ENCODE assay signal across 8 cellular contexts in the genomic region with DNA sequence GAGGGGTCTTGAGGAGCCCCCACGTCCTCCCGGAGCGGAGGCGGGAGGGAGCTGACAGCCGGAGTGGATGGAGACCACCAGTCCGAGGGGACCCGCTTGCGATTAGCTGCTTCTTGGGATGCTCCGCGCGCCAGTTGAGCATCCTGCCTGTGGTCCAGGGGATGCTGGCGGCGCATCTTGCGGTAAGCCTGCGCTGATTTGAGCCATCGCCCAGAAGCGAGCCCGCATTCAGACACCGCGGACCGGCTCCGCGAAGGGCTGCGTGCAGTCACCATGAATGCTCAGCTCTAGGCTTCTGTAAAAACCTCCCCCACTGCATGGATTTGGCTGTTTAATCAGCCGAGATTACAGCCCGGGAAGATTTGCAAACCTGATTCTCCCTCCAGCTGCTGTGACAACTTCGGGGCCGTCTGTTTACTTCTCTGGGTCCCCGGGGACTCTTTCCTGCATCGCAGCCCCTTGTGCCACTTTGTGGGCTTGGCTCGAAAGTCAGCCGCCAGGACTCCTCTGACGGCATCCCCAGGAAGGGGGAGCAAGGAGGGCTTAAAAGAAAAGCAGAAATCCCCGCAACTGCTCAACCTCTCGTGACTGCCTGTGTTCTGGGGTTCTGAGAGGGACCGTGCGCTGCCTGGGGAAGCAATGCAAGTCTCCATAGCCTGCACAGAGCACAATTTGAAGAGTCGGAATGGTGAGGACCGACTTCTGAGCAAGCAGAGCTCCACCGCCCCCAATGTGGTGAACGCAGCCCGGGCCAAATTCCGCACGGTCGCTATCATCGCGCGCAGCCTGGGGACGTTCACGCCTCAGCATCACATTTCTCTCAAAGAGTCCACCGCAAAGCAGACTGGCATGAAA.
A peak's percentile ranks its signal among the peaks of the same experiment; 100 is the strongest.
DNase-seq lines count a peak whose midpoint lies in the region; ATAC-seq and TF ChIP-seq lines count a peak whose summit lies in the region.

No MANE protein-coding gene starts in this region.

- no peaks in the 10 kb centered on the region for H3K36me3 Mint-ChIP-seq in activated T-cell treated with anti-CD3 and anti-CD28 coated beads, Interleukin-2, amount 50 U/mL, for 72 hours (ENCODE audit: insufficient read depth in 2 of 2)

- no peaks in the 10 kb centered on the region for H3K9me3 Mint-ChIP-seq in activated T-cell treated with anti-CD3 and anti-CD28 coated beads, Interleukin-2, amount 50 U/mL, for 72 hours

- no peak for TF ChIP-seq POLR2A in sigmoid colon (IDR thresholded peaks at IDR 0.05)

- no peak for TF ChIP-seq CTCF in right atrium auricular region (IDR thresholded peaks at IDR 0.05)
- no peak for TF ChIP-seq CTCF in sigmoid colon (IDR thresholded peaks at IDR 0.05)

- no peaks in the 10 kb centered on the region for H3K4me1 Mint-ChIP-seq in activated T-cell treated with anti-CD3 and anti-CD28 coated beads, Interleukin-2, amount 50 U/mL, for 72 hours (ENCODE audit: low read depth)

- H3K27ac Mint-ChIP-seq in activated T-cell treated with anti-CD3 and anti-CD28 coated beads, Interleukin-2, amount 50 U/mL, for 72 hours, result no peak overlapping the region

- peak overlapping the region; percentile 24 to 61 for H3K4me3 Mint-ChIP-seq in activated T-cell treated with anti-CD3 and anti-CD28 coated beads, Interleukin-2, amount 50 U/mL, for 72 hours

- 5 to 12% methylated on average over 51 of the region's 51 CpGs for WGBS in sigmoid colon, 2 donors

- H3K27me3 ChIP-seq in H7 (ENCODE audit: control insufficient read depth, insufficient read depth, low read length) (peaks cover 35% of the 10 kb centered on the region), right atrium auricular region (peaks cover 0 to 9% of the 10 kb centered on the region in 2 donors), sigmoid colon (peaks cover 0 to 21% (median 7%) of the 10 kb centered on the region in 3 donors)

- peak in 1 of 2 donors; percentile 36 for ATAC-seq in activated T-cell treated with anti-CD3 and anti-CD28 coated beads, Interleukin-2, amount 50 U/mL, for 72 hours (replicated peaks in 1 of 2)

- DNase-seq in AG08395 (ENCODE audit: low spot score) (peak; percentile 12), H7 (peak; percentile 78), right atrium auricular region (ENCODE audit: low spot score) (no peak), sigmoid colon (peak; percentile 63), NCI-H1048 (lab: John Stamatoyannopoulos, UW) (no peak), foreskin melanocyte (no peak), middle frontal gyrus (ENCODE audit: extremely low spot score, low spot score) (no peak)
- peak in 1 of 2 donors; percentile 6 for DNase-seq in activated T-cell treated with anti-CD3 and anti-CD28 coated beads, Interleukin-2, amount 50 U/mL, for 72 hours

- H3K4me1 ChIP-seq in right atrium auricular region, result peaks cover 0 to 16% of the 10 kb centered on the region in 2 donors
- H3K4me1 ChIP-seq in sigmoid colon, result peaks cover 0 to 16% (median 11%) of the 10 kb centered on the region in 4 donors

- H3K36me3 ChIP-seq in H7 (replicated peaks; ENCODE audit: control insufficient read depth, insufficient read depth, low read length) (no peaks in the 10 kb centered on the region), right atrium auricular region (no peaks in the 10 kb centered on the region), sigmoid colon (no peaks in the 10 kb centered on the region)

- H3K27ac ChIP-seq in right atrium auricular region, result no peak overlapping the region
- no peak overlapping the region for H3K27ac ChIP-seq in sigmoid colon

- intact Hi-C loops in sigmoid colon (cut with DNase I), result no loop called here

- peaks cover 56% of the 10 kb centered on the region for H3K27me3 Mint-ChIP-seq in activated T-cell treated with anti-CD3 and anti-CD28 coated beads, Interleukin-2, amount 50 U/mL, for 72 hours (ENCODE audit: low read depth)

- H3K4me3 ChIP-seq in H7 (ENCODE audit: insufficient read depth, low read depth, low read length) (peak overlapping the region; percentile 23; the same call in 1 of the 2 replicates), right atrium auricular region (peak overlapping the region; percentile 0 to 43), sigmoid colon (peak overlapping the region; percentile 11 to 48 (median 37))

- H3K9me3 ChIP-seq in right atrium auricular region (no peaks in the 10 kb centered on the region), sigmoid colon (no peaks in the 10 kb centered on the region)

- TF ChIP-seq EP300 in sigmoid colon (IDR thresholded peaks at IDR 0.05), result no peak

Comparison
In these comparisons a context has a peak if more than half of its experiments do, and no peak if none do; other contexts are left out.
1. DNase-seq: peak in AG08395 (single experiment), H7 (single experiment) and sigmoid colon (single experiment); none in right atrium auricular region (single experiment), NCI-H1048 (single experiment), foreskin melanocyte (single experiment) and middle frontal gyrus (single experiment).
2. Peak in every context shown above with its lines, with median percentiles within 50 percentile points of each other: H3K4me3 ChIP-seq.